13 cellular contexts compared by ENCODE assay signal in the genomic region with DNA sequence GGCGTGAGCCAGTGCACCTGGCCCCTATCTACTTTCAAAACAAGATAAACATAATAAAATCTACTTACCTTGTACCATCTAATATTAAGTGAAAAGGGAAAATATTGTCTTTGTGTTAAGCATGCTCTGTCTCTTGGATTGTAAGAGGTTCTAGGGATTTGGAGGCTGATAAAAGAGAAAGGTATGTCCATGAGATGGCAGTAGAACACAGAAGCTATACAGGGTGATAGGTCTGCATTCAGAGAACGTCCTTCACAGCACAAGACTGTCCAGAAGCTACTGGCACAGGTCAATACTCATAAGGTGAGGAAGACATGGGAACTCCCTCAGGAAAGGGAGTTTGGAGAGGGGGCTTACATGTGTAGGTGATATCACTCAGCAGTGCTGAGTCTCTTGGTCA.
DNase-seq lines count a peak whose midpoint lies in the region; TF ChIP-seq lines count a peak whose summit lies in the region.
"Had no signal": no experiment of that assay in that cellular context is flagged by ENCODE, and none has a peak within 500 bp of the region (broad histone marks: within the 10 kb centered on the region; RNA-seq: fewer than 3 reads in every experiment).

No MANE protein-coding gene starts in this region.

- no CpG with 5 or more reads among the region's 2 CpGs for WGBS in iPS DF 6.9 (ENCODE audit: insufficient coverage, insufficient read length)

- POLR2A ChIA-PET in BJ (lab: Charles Lee): no interaction called here

- DNase-seq in BJ (ENCODE audit: low read depth) (no peak), HT-29 (ENCODE audit: low spot score) (peak; percentile 27), WERI-Rb-1 (no peak), iPS DF 6.9 (ENCODE audit: low read depth, low spot score) (peak; percentile 7), nucleus accumbens (lab: John Stamatoyannopoulos, UW) (no peak), DMS114 treated with DMSO at 0.1 percent for 48 hours (lab: John Stamatoyannopoulos, UW; ENCODE audit: unreplicated experiment) (no peak), coronary artery (ENCODE audit: low spot score) (no peak), NCI-H774 (lab: John Stamatoyannopoulos, UW) (no peak)
- DNase-seq: activated CD4-positive, alpha-beta T cell treated with anti-CD3 and anti-CD28 coated beads for 36 hours; activated T-cell treated with anti-CD3 and anti-CD28 coated beads, Interleukin-2, amount 50 U/mL, for 4 hours; naive thymus-derived CD8-positive, alpha-beta T cell; NCI-H2029 had no signal

- H3K27ac ChIP-seq in WERI-Rb-1 (no peak overlapping the region), iPS DF 6.9 (ENCODE audit: low read length) (no peak overlapping the region), coronary artery (no peak overlapping the region)
- H3K27ac ChIP-seq: KMS-11 had no signal

- H3K4me3 ChIP-seq in BJ (ENCODE audit: low read depth, low read length): no peak overlapping the region
- no peak overlapping the region for H3K4me3 ChIP-seq in WERI-Rb-1 (ENCODE audit: low read depth, low read length)
- no peak overlapping the region for H3K4me3 ChIP-seq in iPS DF 6.9 (ENCODE audit: low read length)
- H3K4me3 ChIP-seq in coronary artery: no peak overlapping the region

- TF ChIP-seq CTCF in BJ (IDR thresholded peaks at IDR 0.05; ENCODE audit: insufficient read depth, low read depth, low read length) (0 out of 2 replicates have a peak, but pooled peaks have one; percentile 5), WERI-Rb-1 (IDR thresholded peaks at IDR 0.05; ENCODE audit: low read depth, low read length) (peak; percentile 36), coronary artery (IDR thresholded peaks at IDR 0.05) (no peak)

- H3K9me3 ChIP-seq in WERI-Rb-1 (ENCODE audit: severe bottlenecking): no peaks in the 10 kb centered on the region
- H3K9me3 ChIP-seq in iPS DF 6.9 (ENCODE audit: control insufficient read depth, insufficient read depth, low read length): no peaks in the 10 kb centered on the region

- H3K4me1 ChIP-seq in iPS DF 6.9 (ENCODE audit: control insufficient read depth, insufficient read depth, low read length): no peaks in the 10 kb centered on the region

- H3K36me3 ChIP-seq in BJ (ENCODE audit: control insufficient read depth, insufficient read depth, low read length) (no peaks in the 10 kb centered on the region), WERI-Rb-1 (no peaks in the 10 kb centered on the region), iPS DF 6.9 (ENCODE audit: control insufficient read depth, insufficient read depth, low read length) (no peaks in the 10 kb centered on the region)

- H3K27me3 ChIP-seq in BJ (ENCODE audit: control insufficient read depth, insufficient read depth, low read length) (no peaks in the 10 kb centered on the region), WERI-Rb-1 (ENCODE audit: insufficient read depth, low read depth, severe bottlenecking) (peaks cover 2% of the 10 kb centered on the region), iPS DF 6.9 (ENCODE audit: control insufficient read depth, insufficient read depth, low read length) (no peaks in the 10 kb centered on the region)

- CTCF ChIA-PET in BJ (lab: Yijun Ruan, JAX): no interaction called here

Comparison
In these comparisons a context has a peak if more than half of its experiments do, and no peak if none do; other contexts are left out.
1. DNase-seq: peak in HT-29 (single experiment) and iPS DF 6.9 (single experiment); none in BJ (single experiment), WERI-Rb-1 (single experiment), nucleus accumbens (0 of 56), DMS114 treated with DMSO at 0.1 percent for 48 hours (single experiment), coronary artery (single experiment) and NCI-H774 (single experiment).